In genomic region chr6:29926081-29926794, GRCh38 we compare ENCODE assay signal across 1 cellular context.
TF ChIP-seq lines count a peak whose summit lies in the region.

No MANE protein-coding gene starts in this region.

TF ChIP-seq in HepG2, 621 proteins besides CTCF, POLR2A, EP300 and RAD21 (continued from another document and continues in another):
- TF ChIP-seq, protein P1, sequence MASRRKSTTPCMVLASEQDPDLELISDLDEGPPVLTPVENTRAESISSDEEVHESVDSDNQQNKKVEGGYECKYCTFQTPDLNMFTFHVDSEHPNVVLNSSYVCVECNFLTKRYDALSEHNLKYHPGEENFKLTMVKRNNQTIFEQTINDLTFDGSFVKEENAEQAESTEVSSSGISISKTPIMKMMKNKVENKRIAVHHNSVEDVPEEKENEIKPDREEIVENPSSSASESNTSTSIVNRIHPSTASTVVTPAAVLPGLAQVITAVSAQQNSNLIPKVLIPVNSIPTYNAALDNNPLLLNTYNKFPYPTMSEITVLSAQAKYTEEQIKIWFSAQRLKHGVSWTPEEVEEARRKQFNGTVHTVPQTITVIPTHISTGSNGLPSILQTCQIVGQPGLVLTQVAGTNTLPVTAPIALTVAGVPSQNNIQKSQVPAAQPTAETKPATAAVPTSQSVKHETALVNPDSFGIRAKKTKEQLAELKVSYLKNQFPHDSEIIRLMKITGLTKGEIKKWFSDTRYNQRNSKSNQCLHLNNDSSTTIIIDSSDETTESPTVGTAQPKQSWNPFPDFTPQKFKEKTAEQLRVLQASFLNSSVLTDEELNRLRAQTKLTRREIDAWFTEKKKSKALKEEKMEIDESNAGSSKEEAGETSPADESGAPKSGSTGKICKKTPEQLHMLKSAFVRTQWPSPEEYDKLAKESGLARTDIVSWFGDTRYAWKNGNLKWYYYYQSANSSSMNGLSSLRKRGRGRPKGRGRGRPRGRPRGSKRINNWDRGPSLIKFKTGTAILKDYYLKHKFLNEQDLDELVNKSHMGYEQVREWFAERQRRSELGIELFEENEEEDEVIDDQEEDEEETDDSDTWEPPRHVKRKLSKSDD (CRISPR knock-in tag; IDR thresholded peaks at IDR 0.05; ENCODE audit: low read depth): no peak
- TF ChIP-seq AFF4 (CRISPR knock-in tag; IDR thresholded peaks at IDR 0.05) (no peak), ISX (CRISPR knock-in tag; conservative IDR thresholded peaks at IDR 0.05) (no peak), ZNF44 (CRISPR knock-in tag; IDR thresholded peaks at IDR 0.05) (no peak), STAG1 (CRISPR knock-in tag; IDR thresholded peaks at IDR 0.05) (no peak), ZBTB7B (CRISPR knock-in tag; IDR thresholded peaks at IDR 0.05) (no peak), ZNF414 (CRISPR knock-in tag; IDR thresholded peaks at IDR 0.05) (no peak), ZNF121 (CRISPR knock-in tag; IDR thresholded peaks at IDR 0.05) (no peak), SIX1 (CRISPR knock-in tag; IDR thresholded peaks at IDR 0.05; ENCODE audit: borderline replicate concordance) (peak; percentile 66), HNF4A (CRISPR knock-in tag; IDR thresholded peaks at IDR 0.05) (no peak), ZNF724P (CRISPR knock-in tag; IDR thresholded peaks at IDR 0.05; ENCODE audit: borderline replicate concordance) (no peak), ZNF773 (CRISPR knock-in tag; IDR thresholded peaks at IDR 0.05; ENCODE audit: borderline replicate concordance) (no peak), ZNF883 (CRISPR knock-in tag; IDR thresholded peaks at IDR 0.05; ENCODE audit: not compliant biosample characterization) (peak; percentile 3), TP53 (CRISPR knock-in tag; conservative IDR thresholded peaks at IDR 0.05) (no peak), CREB3 (CRISPR knock-in tag; IDR thresholded peaks at IDR 0.05) (no peak), GATAD2A (CRISPR knock-in tag; IDR thresholded peaks at IDR 0.05) (no peak), ESRRA (CRISPR knock-in tag; IDR thresholded peaks at IDR 0.05; ENCODE audit: low read depth) (peak; percentile 13; the same call in 1 of the 2 replicates), HDAC2 (CRISPR knock-in tag; IDR thresholded peaks at IDR 0.05) (no peak), CEBPB (IDR thresholded peaks at IDR 0.05; ENCODE audit: borderline replicate concordance, low read depth, low read length) (no peak), HOXA3 (CRISPR knock-in tag; IDR thresholded peaks at IDR 0.05) (no peak), SIX4 (CRISPR knock-in tag; IDR thresholded peaks at IDR 0.05) (no peak), BCLAF1 (IDR thresholded peaks at IDR 0.05) (no peak), HDAC6 (IDR thresholded peaks at IDR 0.05; ENCODE audit: low read depth, low read length) (no peak), HNRNPUL1 (IDR thresholded peaks at IDR 0.05; ENCODE audit: low read depth, low read length) (no peak), PHF20 (CRISPR knock-in tag; IDR thresholded peaks at IDR 0.05) (peak; percentile 45), ZNF749 (CRISPR knock-in tag; IDR thresholded peaks at IDR 0.05; ENCODE audit: borderline replicate concordance) (0 out of 2 replicates have a peak, but pooled peaks have one; percentile 25), ZNF331 (CRISPR knock-in tag; IDR thresholded peaks at IDR 0.05) (0 out of 2 replicates have a peak, but pooled peaks have one; percentile 9), NFYC (CRISPR knock-in tag; IDR thresholded peaks at IDR 0.05) (no peak), ZNF143 (CRISPR knock-in tag; IDR thresholded peaks at IDR 0.05) (no peak), AHR (CRISPR knock-in tag; IDR thresholded peaks at IDR 0.05) (0 out of 2 replicates have a peak, but pooled peaks have one; percentile 40), ZSCAN21 (CRISPR knock-in tag; IDR thresholded peaks at IDR 0.05; ENCODE audit: borderline replicate concordance) (peak; percentile 58; the same call in 1 of the 2 replicates), ZBTB49 (CRISPR knock-in tag; IDR thresholded peaks at IDR 0.05; ENCODE audit: borderline replicate concordance) (no peak), NFE2 (CRISPR knock-in tag; IDR thresholded peaks at IDR 0.05) (no peak), AGO2 (optimal IDR thresholded peaks at IDR 0.05; ENCODE audit: low read depth, low read length) (peak; percentile 56), ZNF33B (CRISPR knock-in tag; IDR thresholded peaks at IDR 0.05) (no peak), CHD2 (IDR thresholded peaks at IDR 0.05; ENCODE audit: low read depth, low read length) (no peak), NCOA1 (CRISPR knock-in tag; IDR thresholded peaks at IDR 0.05) (no peak)
- TF ChIP-seq, protein P2, sequence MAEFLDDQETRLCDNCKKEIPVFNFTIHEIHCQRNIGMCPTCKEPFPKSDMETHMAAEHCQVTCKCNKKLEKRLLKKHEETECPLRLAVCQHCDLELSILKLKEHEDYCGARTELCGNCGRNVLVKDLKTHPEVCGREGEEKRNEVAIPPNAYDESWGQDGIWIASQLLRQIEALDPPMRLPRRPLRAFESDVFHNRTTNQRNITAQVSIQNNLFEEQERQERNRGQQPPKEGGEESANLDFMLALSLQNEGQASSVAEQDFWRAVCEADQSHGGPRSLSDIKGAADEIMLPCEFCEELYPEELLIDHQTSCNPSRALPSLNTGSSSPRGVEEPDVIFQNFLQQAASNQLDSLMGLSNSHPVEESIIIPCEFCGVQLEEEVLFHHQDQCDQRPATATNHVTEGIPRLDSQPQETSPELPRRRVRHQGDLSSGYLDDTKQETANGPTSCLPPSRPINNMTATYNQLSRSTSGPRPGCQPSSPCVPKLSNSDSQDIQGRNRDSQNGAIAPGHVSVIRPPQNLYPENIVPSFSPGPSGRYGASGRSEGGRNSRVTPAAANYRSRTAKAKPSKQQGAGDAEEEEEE (CRISPR knock-in tag; IDR thresholded peaks at IDR 0.05; ENCODE audit: borderline replicate concordance): no peak
- TF ChIP-seq, protein P3, sequence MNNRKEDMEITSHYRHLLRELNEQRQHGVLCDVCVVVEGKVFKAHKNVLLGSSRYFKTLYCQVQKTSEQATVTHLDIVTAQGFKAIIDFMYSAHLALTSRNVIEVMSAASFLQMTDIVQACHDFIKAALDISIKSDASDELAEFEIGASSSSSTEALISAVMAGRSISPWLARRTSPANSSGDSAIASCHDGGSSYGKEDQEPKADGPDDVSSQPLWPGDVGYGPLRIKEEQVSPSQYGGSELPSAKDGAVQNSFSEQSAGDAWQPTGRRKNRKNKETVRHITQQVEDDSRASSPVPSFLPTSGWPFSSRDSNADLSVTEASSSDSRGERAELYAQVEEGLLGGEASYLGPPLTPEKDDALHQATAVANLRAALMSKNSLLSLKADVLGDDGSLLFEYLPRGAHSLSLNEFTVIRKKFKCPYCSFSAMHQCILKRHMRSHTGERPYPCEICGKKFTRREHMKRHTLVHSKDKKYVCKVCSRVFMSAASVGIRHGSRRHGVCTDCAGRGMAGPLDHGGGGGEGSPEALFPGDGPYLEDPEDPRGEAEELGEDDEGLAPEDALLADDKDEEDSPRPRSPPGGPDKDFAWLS (CRISPR knock-in tag; IDR thresholded peaks at IDR 0.05; ENCODE audit: borderline replicate concordance): no peak
- TF ChIP-seq, protein P4, sequence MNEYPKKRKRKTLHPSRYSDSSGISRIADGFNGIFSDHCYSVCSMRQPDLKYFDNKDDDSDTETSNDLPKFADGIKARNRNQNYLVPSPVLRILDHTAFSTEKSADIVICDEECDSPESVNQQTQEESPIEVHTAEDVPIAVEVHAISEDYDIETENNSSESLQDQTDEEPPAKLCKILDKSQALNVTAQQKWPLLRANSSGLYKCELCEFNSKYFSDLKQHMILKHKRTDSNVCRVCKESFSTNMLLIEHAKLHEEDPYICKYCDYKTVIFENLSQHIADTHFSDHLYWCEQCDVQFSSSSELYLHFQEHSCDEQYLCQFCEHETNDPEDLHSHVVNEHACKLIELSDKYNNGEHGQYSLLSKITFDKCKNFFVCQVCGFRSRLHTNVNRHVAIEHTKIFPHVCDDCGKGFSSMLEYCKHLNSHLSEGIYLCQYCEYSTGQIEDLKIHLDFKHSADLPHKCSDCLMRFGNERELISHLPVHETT (CRISPR knock-in tag; conservative IDR thresholded peaks at IDR 0.05): no peak
